In genomic region chr7:106813705-106814305, GRCh38 we compare ENCODE assay signal across 1 cellular context.
TF ChIP-seq lines count a peak whose summit lies in the region.

No MANE protein-coding gene starts in this region.

TF ChIP-seq in SK-N-SH treated with all-trans-retinoic acid at 6 μM for 48 hours, 23 proteins besides CTCF, POLR2A, EP300 and RAD21 (continued from another document):
- TF ChIP-seq POU6F1 (CRISPR knock-in tag; IDR thresholded peaks at IDR 0.05; ENCODE audit: borderline replicate concordance, low read depth) = no peak
- no peak for TF ChIP-seq TSHZ2 (CRISPR knock-in tag; IDR thresholded peaks at IDR 0.05)
- TF ChIP-seq ZNF565 (CRISPR knock-in tag; conservative IDR thresholded peaks at IDR 0.05; ENCODE audit: low read depth) = no peak
- no peak for TF ChIP-seq ESRRG (CRISPR knock-in tag; IDR thresholded peaks at IDR 0.05)
- no peak for TF ChIP-seq ARNTL (CRISPR knock-in tag; IDR thresholded peaks at IDR 0.05; ENCODE audit: borderline replicate concordance, low read depth)
- TF ChIP-seq SNAI2 (CRISPR knock-in tag; IDR thresholded peaks at IDR 0.05) = no peak
- no peak for TF ChIP-seq CREB5 (CRISPR knock-in tag; IDR thresholded peaks at IDR 0.05; ENCODE audit: low read depth)
- TF ChIP-seq GLIS3 (CRISPR knock-in tag; IDR thresholded peaks at IDR 0.05) = no peak
- no peak for TF ChIP-seq ZFP30 (CRISPR knock-in tag; IDR thresholded peaks at IDR 0.05)
- no peak for TF ChIP-seq TOX (CRISPR knock-in tag; IDR thresholded peaks at IDR 0.05; ENCODE audit: borderline replicate concordance)
- no peak for TF ChIP-seq ZNF70 (CRISPR knock-in tag; IDR thresholded peaks at IDR 0.05)
- TF ChIP-seq PPARA (CRISPR knock-in tag; IDR thresholded peaks at IDR 0.05; ENCODE audit: borderline replicate concordance) = no peak
TF ChIP-seq in SK-N-SH treated with all-trans-retinoic acid at 6 μM for 48 hours: peak in this region for 0.
